In the genomic region with DNA sequence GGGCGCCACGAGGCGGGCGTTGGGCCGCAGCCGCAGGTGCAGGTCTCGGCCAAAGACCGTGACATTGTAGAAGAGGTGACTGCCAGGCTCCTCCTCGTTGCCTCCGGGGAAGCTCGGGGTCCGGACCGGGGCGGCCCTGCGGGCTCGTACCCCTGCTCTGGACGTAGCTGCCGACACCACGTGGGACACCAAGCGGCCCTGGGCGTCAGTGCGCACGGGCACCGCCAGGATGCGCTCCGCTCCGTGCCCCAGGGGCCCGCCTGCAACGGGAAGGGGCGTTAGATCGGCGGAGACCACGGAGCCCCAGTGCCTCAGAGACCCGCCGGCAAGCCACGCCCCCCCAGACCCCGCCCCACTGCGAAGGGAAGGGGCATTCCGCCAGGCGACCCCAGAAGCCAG, we compare ENCODE assay signal across 1 cellular context.
TF ChIP-seq lines count a peak whose summit lies in the region.

No MANE protein-coding gene starts in this region.

TF ChIP-seq in WTC11, 78 proteins besides CTCF, POLR2A, EP300 and RAD21 (continued from another document):
- TF ChIP-seq, protein P1, sequence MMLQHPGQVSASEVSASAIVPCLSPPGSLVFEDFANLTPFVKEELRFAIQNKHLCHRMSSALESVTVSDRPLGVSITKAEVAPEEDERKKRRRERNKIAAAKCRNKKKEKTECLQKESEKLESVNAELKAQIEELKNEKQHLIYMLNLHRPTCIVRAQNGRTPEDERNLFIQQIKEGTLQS (CRISPR knock-in tag; conservative IDR thresholded peaks at IDR 0.05), result no peak
